Comparison of ENCODE assay signal across 13 cellular contexts in genomic region chr1:951364-951763, GRCh38. TPM values are rescaled to one million over a fixed set of nuclear protein-coding genes. Genes with fewer than 3 reads are reported as not detected.
DNase-seq lines count a peak whose midpoint lies in the region; ATAC-seq and TF ChIP-seq lines count a peak whose summit lies in the region.
"Had no signal": no experiment of that assay in that cellular context is flagged by ENCODE, and none has a peak within 500 bp of the region (broad histone marks: within the 10 kb centered on the region; RNA-seq: fewer than 3 reads in every experiment).

No MANE protein-coding gene starts in this region.

- H3K9me2 ChIP-seq in PC-9 (ENCODE audit: insufficient read depth) = no peaks in the 10 kb centered on the region

- H3K79me2 ChIP-seq in PC-9 (ENCODE audit: low read depth) = peaks cover under 1% of the 10 kb centered on the region; the same call in 1 of the 2 replicates

- no peak overlapping the region for H2AFZ ChIP-seq in PC-9

- in situ Hi-C loops in GM13977 (cut with MboI; ENCODE audit: low pct_unique_long_range_greater_than_20kb, low sequenced_read_pairs, unreplicated experiment) = no loop called here

- H3K4me3 Mint-ChIP-seq in glutamatergic neuron (ENCODE audit: unreplicated experiment) = no peak overlapping the region
- H3K4me3 Mint-ChIP-seq: activated B cell treated with CpG ODN at 0.5 μM for 24 hours, CD14-positive monocyte had no signal

- TF ChIP-seq CTCF in AG04449 (IDR thresholded peaks at IDR 0.05; ENCODE audit: insufficient read depth, low read length, missing control alignments) = peak; percentile 48
- TF ChIP-seq CTCF in GM13977 (IDR thresholded peaks at IDR 0.05; ENCODE audit: extremely low read depth, insufficient read depth, missing control alignments) = peak; percentile 6
- TF ChIP-seq CTCF in glutamatergic neuron (IDR thresholded peaks at IDR 0.05; ENCODE audit: partially characterized antibody, unreplicated experiment) = peak; percentile 41
- TF ChIP-seq CTCF in omental fat pad (IDR thresholded peaks at IDR 0.05) = no peak
- no peak; the same call in 1 of the 2 replicates for TF ChIP-seq CTCF in PC-9 (conservative IDR thresholded peaks at IDR 0.05)

- no peaks in the 10 kb centered on the region for H3F3A ChIP-seq in PC-9 (ENCODE audit: insufficient read depth, low read depth)

- peaks cover 24% of the 10 kb centered on the region for H4K20me1 ChIP-seq in PC-9 (ENCODE audit: insufficient read depth)

- H3K27ac ChIP-seq in PC-9 = no peak overlapping the region
- H3K27ac ChIP-seq: skin epidermis had no signal

- H3K36me3 ChIP-seq in PC-9 (ENCODE audit: low read depth) = 0 out of 2 replicates have a peak, but pooled peaks cover 7% of the 10 kb centered on the region

- H3K27me3 ChIP-seq in PC-9 (ENCODE audit: insufficient read depth, low read depth) = no peaks in the 10 kb centered on the region

- DNase-seq in AG04449 (ENCODE audit: low read depth, low spot score) (no peak), GM13977 (ENCODE audit: low spot score) (no peak), glutamatergic neuron (no peak), omental fat pad (ENCODE audit: low spot score) (no peak), PC-9 (no peak)
- DNase-seq: activated B cell treated with CpG ODN at 0.5 μM for 24 hours, mucosa of descending colon, NCI-H2081 treated with DMSO at 0.1 percent for 48 hours had no signal

- H3K4me1 Mint-ChIP-seq in glutamatergic neuron (ENCODE audit: low read depth, unreplicated experiment) = no peaks in the 10 kb centered on the region

- no peaks in the 10 kb centered on the region for H3K4me1 ChIP-seq in PC-9 (replicated peaks; ENCODE audit: insufficient read depth)

- CTCF ChIA-PET in AG04449 (lab: Yijun Ruan, JAX) (interaction anchor here (1.5 to 2.2 kb wide), 3 partner anchors 11 to 48 kb away, joined by 6 to 9 read pairs (median 7); no protein-coding TSS in a partner anchor), PC-9 (lab: Charles Lee) (no interaction called here)

- H3K9me3 ChIP-seq in PC-9 (ENCODE audit: insufficient read depth, low read depth) = no peaks in the 10 kb centered on the region
- H3K9me3 ChIP-seq: mucosa of descending colon had no signal

- H3K36me3 Mint-ChIP-seq in glutamatergic neuron (ENCODE audit: unreplicated experiment) = no peaks in the 10 kb centered on the region

- no peak overlapping the region for H3K4me3 ChIP-seq in AG04449 (ENCODE audit: low read depth, low read length)
- H3K4me3 ChIP-seq in PC-9 = no peak overlapping the region
- H3K4me3 ChIP-seq: mucosa of descending colon, skin epidermis had no signal

- H3K4me2 ChIP-seq in PC-9 = no peak overlapping the region

- peaks cover 4% of the 10 kb centered on the region for H3K27me3 Mint-ChIP-seq in glutamatergic neuron (ENCODE audit: unreplicated experiment)
- H3K27me3 Mint-ChIP-seq: activated B cell treated with CpG ODN at 0.5 μM for 24 hours had no signal

- no TSS peak for BruUV-seq in PC-9 (replicated peaks; lab: Mats Ljungman, UMichigan)

- ATAC-seq in SK-N-SH treated with all-trans-retinoic acid at 6 μM for 48 hours (peak; percentile 50; the same call in 2 of the 3 replicates), HG02852 (IDR thresholded peaks at IDR 0.05; ENCODE audit: unreplicated experiment) (no peak), omental fat pad (ENCODE audit: low FRiP score) (no peak), GM21529 (IDR thresholded peaks at IDR 0.05; ENCODE audit: unreplicated experiment) (no peak)
- ATAC-seq: mucosa of descending colon had no signal

- POLR2A ChIA-PET in AG04449 (lab: Yijun Ruan, JAX) = no interaction called here
- POLR2A ChIA-PET in PC-9 (lab: Charles Lee; ENCODE audit: unreplicated experiment) = no interaction called here

- intact Hi-C loops in PC-9 (cut with micrococcal nuclease; ENCODE audit: unreplicated experiment) = no loop called here

- H3K27ac Mint-ChIP-seq in glutamatergic neuron (ENCODE audit: unreplicated experiment) = peak overlapping the region; percentile 4
- H3K27ac Mint-ChIP-seq: activated B cell treated with CpG ODN at 0.5 μM for 24 hours had no signal

- H3K9me3 Mint-ChIP-seq in glutamatergic neuron (ENCODE audit: unreplicated experiment) = peaks cover 1% of the 10 kb centered on the region
- H3K9me3 Mint-ChIP-seq: activated B cell treated with CpG ODN at 0.5 μM for 24 hours, CD14-positive monocyte had no signal

TF ChIP-seq in SK-N-SH treated with all-trans-retinoic acid at 6 μM for 48 hours, 23 proteins besides CTCF, POLR2A, EP300 and RAD21 (continues in another document):
- TF ChIP-seq RARB (CRISPR knock-in tag; IDR thresholded peaks at IDR 0.05) (no peak), CSRNP3 (CRISPR knock-in tag; IDR thresholded peaks at IDR 0.05) (no peak), ESRRG (CRISPR knock-in tag; IDR thresholded peaks at IDR 0.05) (no peak)
- TF ChIP-seq, protein P1, sequence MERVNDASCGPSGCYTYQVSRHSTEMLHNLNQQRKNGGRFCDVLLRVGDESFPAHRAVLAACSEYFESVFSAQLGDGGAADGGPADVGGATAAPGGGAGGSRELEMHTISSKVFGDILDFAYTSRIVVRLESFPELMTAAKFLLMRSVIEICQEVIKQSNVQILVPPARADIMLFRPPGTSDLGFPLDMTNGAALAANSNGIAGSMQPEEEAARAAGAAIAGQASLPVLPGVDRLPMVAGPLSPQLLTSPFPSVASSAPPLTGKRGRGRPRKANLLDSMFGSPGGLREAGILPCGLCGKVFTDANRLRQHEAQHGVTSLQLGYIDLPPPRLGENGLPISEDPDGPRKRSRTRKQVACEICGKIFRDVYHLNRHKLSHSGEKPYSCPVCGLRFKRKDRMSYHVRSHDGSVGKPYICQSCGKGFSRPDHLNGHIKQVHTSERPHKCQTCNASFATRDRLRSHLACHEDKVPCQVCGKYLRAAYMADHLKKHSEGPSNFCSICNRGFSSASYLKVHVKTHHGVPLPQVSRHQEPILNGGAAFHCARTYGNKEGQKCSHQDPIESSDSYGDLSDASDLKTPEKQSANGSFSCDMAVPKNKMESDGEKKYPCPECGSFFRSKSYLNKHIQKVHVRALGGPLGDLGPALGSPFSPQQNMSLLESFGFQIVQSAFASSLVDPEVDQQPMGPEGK (CRISPR knock-in tag; IDR thresholded peaks at IDR 0.05; ENCODE audit: borderline replicate concordance) = no peak
- TF ChIP-seq, protein P2, sequence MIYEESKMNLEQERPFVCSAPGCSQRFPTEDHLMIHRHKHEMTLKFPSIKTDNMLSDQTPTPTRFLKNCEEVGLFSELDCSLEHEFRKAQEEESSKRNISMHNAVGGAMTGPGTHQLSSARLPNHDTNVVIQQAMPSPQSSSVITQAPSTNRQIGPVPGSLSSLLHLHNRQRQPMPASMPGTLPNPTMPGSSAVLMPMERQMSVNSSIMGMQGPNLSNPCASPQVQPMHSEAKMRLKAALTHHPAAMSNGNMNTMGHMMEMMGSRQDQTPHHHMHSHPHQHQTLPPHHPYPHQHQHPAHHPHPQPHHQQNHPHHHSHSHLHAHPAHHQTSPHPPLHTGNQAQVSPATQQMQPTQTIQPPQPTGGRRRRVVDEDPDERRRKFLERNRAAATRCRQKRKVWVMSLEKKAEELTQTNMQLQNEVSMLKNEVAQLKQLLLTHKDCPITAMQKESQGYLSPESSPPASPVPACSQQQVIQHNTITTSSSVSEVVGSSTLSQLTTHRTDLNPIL (CRISPR knock-in tag; IDR thresholded peaks at IDR 0.05; ENCODE audit: low read depth) = no peak
- TF ChIP-seq, protein P3, sequence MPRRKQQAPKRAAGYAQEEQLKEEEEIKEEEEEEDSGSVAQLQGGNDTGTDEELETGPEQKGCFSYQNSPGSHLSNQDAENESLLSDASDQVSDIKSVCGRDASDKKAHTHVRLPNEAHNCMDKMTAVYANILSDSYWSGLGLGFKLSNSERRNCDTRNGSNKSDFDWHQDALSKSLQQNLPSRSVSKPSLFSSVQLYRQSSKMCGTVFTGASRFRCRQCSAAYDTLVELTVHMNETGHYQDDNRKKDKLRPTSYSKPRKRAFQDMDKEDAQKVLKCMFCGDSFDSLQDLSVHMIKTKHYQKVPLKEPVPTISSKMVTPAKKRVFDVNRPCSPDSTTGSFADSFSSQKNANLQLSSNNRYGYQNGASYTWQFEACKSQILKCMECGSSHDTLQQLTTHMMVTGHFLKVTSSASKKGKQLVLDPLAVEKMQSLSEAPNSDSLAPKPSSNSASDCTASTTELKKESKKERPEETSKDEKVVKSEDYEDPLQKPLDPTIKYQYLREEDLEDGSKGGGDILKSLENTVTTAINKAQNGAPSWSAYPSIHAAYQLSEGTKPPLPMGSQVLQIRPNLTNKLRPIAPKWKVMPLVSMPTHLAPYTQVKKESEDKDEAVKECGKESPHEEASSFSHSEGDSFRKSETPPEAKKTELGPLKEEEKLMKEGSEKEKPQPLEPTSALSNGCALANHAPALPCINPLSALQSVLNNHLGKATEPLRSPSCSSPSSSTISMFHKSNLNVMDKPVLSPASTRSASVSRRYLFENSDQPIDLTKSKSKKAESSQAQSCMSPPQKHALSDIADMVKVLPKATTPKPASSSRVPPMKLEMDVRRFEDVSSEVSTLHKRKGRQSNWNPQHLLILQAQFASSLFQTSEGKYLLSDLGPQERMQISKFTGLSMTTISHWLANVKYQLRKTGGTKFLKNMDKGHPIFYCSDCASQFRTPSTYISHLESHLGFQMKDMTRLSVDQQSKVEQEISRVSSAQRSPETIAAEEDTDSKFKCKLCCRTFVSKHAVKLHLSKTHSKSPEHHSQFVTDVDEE (CRISPR knock-in tag; IDR thresholded peaks at IDR 0.05) = no peak

RNA-seq across cellular contexts. Expression of gene NOC2L, which starts 7.7 kb away (rescaled TPM):
- total RNA-seq in glutamatergic neuron (ENCODE audit: unreplicated experiment) (90.3 TPM), omental fat pad (10 to 100 TPM; 29.2 to 63.5 (median 31.3) TPM), PC-9 (2021) (86.4 and 100 TPM in 2 replicates)

RNA-seq across cellular contexts. Expression of gene KLHL17, which starts 9.0 kb away (rescaled TPM):
- total RNA-seq in glutamatergic neuron (ENCODE audit: unreplicated experiment) = 103 TPM
- 1 to 10 TPM; 3.4 to 6.8 (median 6.2) TPM for total RNA-seq in omental fat pad
- total RNA-seq in PC-9 (2021) = 16.8 and 22.7 TPM in 2 replicates

RNA-seq across cellular contexts. Expression of gene PLEKHN1, which starts 14.9 kb away (rescaled TPM):
- total RNA-seq in glutamatergic neuron (ENCODE audit: unreplicated experiment) = 0.29 TPM
- total RNA-seq in omental fat pad = under 1 TPM in 3 of 4 donors, not detected in 1; 0.19 to 0.48 (median 0.25) TPM
- 9.1 and 11.9 TPM in 2 replicates for total RNA-seq in PC-9 (2021)

RNA-seq across cellular contexts. Expression of gene SAMD11, which starts 27.6 kb away (rescaled TPM):
- total RNA-seq in glutamatergic neuron (ENCODE audit: unreplicated experiment) = 46.2 TPM
- total RNA-seq in omental fat pad = 1 to 10 TPM in 3 of 4 donors, under 1 TPM in 1; 0.96 to 7.7 (median 1.3) TPM
- total RNA-seq in PC-9 (2021) = 0.59 and 2.2 TPM in 2 replicates
- total RNA-seq: activated B cell treated with CpG ODN at 0.5 μM for 24 hours had no signal

RNA-seq across cellular contexts. Expression of gene PERM1, which starts 30.5 kb away (rescaled TPM):
- total RNA-seq in glutamatergic neuron (ENCODE audit: unreplicated experiment) = 0.32 TPM
- total RNA-seq in omental fat pad = 1 to 10 TPM in 1 of 4 donors, under 1 TPM in 1, not detected in 2; 0.36 to 1.4 TPM
- total RNA-seq in PC-9 (2021) = 0.60 and 0.81 TPM in 2 replicates
- total RNA-seq: activated B cell treated with CpG ODN at 0.5 μM for 24 hours had no signal

Comparison
In these comparisons a context has a peak if more than half of its experiments do, and no peak if none do; other contexts are left out.
1. CTCF ChIP-seq: peak in AG04449 (single experiment), GM13977 (single experiment) and glutamatergic neuron (single experiment); none in omental fat pad (0 of 3) and PC-9 (single experiment).